Comparison of ENCODE assay signal across 8 cellular contexts in genomic region chr12:98645572-98646067, GRCh38. TPM values are rescaled to one million over a fixed set of nuclear protein-coding genes. Genes with fewer than 3 reads are reported as not detected.
A peak's percentile ranks its signal among the peaks of the same experiment; 100 is the strongest.
DNase-seq lines count a peak whose midpoint lies in the region; ATAC-seq and TF ChIP-seq lines count a peak whose summit lies in the region.

No MANE protein-coding gene starts in this region.

- peaks cover 16% of the 10 kb centered on the region for H3K36me3 Mint-ChIP-seq in activated CD8-positive, alpha-beta T cell treated with anti-CD3 and anti-CD28 coated beads for 36 hours (ENCODE audit: low read depth)

- peak; percentile 15 for DNase-seq in activated CD8-positive, alpha-beta T cell treated with anti-CD3 and anti-CD28 coated beads for 36 hours
- DNase-seq in fibroblast of villous mesenchyme (ENCODE audit: low read depth) (peak; percentile 28), NCI-H446 (lab: John Stamatoyannopoulos, UW) (no peak)
- no peak for DNase-seq in activated CD8-positive, alpha-beta memory T cell treated with anti-CD3 and anti-CD28 coated beads for 24 hours

- peak overlapping the region; percentile 56 for H3K27ac Mint-ChIP-seq in activated CD8-positive, alpha-beta T cell treated with anti-CD3 and anti-CD28 coated beads for 36 hours

- H3K4me3 Mint-ChIP-seq in activated CD8-positive, alpha-beta T cell treated with anti-CD3 and anti-CD28 coated beads for 36 hours, result peak overlapping the region; percentile 98

- H4K20me1 ChIP-seq in neural cell (ENCODE audit: insufficient read depth), result no peaks in the 10 kb centered on the region

- TF ChIP-seq RAD21 in Ishikawa (IDR thresholded peaks at IDR 0.05; ENCODE audit: low read depth) (no peak), neural cell (conservative IDR thresholded peaks at IDR 0.05) (no peak)

- no peaks in the 10 kb centered on the region for H3K27me3 ChIP-seq in neural cell (ENCODE audit: insufficient read depth, low read depth, low read length)

- peak; percentile 0 for ATAC-seq in GM19351 (IDR thresholded peaks at IDR 0.05; ENCODE audit: unreplicated experiment)
- ATAC-seq in activated CD8-positive, alpha-beta T cell treated with anti-CD3 and anti-CD28 coated beads for 36 hours, result no peak

- H3F3A ChIP-seq in neural cell (ENCODE audit: insufficient read depth, low read length, poor library complexity, severe bottlenecking), result no peaks in the 10 kb centered on the region

- CTCF ChIA-PET in activated CD8-positive, alpha-beta T cell treated with anti-CD3 and anti-CD28 coated beads for 36 hours (lab: Charles Lee), result interaction anchor here (1.2 kb wide), 2 partner anchors 53 to 79 kb away, joined by 4 to 8 read pairs; no protein-coding TSS in a partner anchor

- TF ChIP-seq CTCF in C4-2B (conservative IDR thresholded peaks at IDR 0.05) (no peak), fibroblast of villous mesenchyme (IDR thresholded peaks at IDR 0.05; ENCODE audit: insufficient read depth, low read depth, low read length) (no peak), neural cell (IDR thresholded peaks at IDR 0.05; ENCODE audit: poor library complexity, severe bottlenecking) (no peak)
- TF ChIP-seq CTCF in activated CD8-positive, alpha-beta T cell treated with anti-CD3 and anti-CD28 coated beads for 36 hours (IDR thresholded peaks at IDR 0.05), result no peak

- H3K36me3 ChIP-seq in neural cell (ENCODE audit: insufficient read depth, low read length), result no peaks in the 10 kb centered on the region

- H3K4me3 ChIP-seq in fibroblast of villous mesenchyme (ENCODE audit: low read depth, low read length), result peak overlapping the region; percentile 90
- H3K4me3 ChIP-seq in neural cell (ENCODE audit: low read length), result peak overlapping the region; percentile 96

- POLR2A ChIA-PET in activated CD8-positive, alpha-beta T cell treated with anti-CD3 and anti-CD28 coated beads for 36 hours (lab: Charles Lee), result interaction anchor here (0.9 to 1.1 kb wide), 2 partner anchors 17 to 52 kb away, joined by 3 read pairs; partner anchors contain the start of gene SLC25A3

- H3K9me2 ChIP-seq in neural cell (ENCODE audit: insufficient read depth, low read length), result no peaks in the 10 kb centered on the region

- H3K27me3 Mint-ChIP-seq in activated CD8-positive, alpha-beta T cell treated with anti-CD3 and anti-CD28 coated beads for 36 hours, result no peaks in the 10 kb centered on the region

- intact Hi-C loops in activated CD8-positive, alpha-beta T cell treated with anti-CD3 and anti-CD28 coated beads for 36 hours (cut with micrococcal nuclease), result loop anchor here (2.0 kb wide), 1 partner anchor 51 kb away; no protein-coding TSS in a partner anchor

- H3K9me3 Mint-ChIP-seq in activated CD8-positive, alpha-beta T cell treated with anti-CD3 and anti-CD28 coated beads for 36 hours, result no peaks in the 10 kb centered on the region

- H3K9ac ChIP-seq in neural cell (ENCODE audit: low read length), result peak overlapping the region; percentile 74

- peak overlapping the region; percentile 78 for H2AFZ ChIP-seq in neural cell (ENCODE audit: low read depth, low read length)

- no peaks in the 10 kb centered on the region for H3K9me3 ChIP-seq in neural cell (ENCODE audit: low read length)

- H3K79me2 ChIP-seq in neural cell (replicated peaks; ENCODE audit: insufficient read depth, low read length), result peaks cover 44% of the 10 kb centered on the region

- TF ChIP-seq EP300 in Ishikawa (IDR thresholded peaks at IDR 0.05; ENCODE audit: borderline replicate concordance) (no peak), neural cell (conservative IDR thresholded peaks at IDR 0.05; ENCODE audit: poor library complexity, severe bottlenecking) (no peak)

- H3K4me1 Mint-ChIP-seq in activated CD8-positive, alpha-beta T cell treated with anti-CD3 and anti-CD28 coated beads for 36 hours (ENCODE audit: low read depth), result peaks cover 15% of the 10 kb centered on the region

- peak overlapping the region; percentile 69 for H3K27ac ChIP-seq in C4-2B
- H3K27ac ChIP-seq in neural cell (ENCODE audit: low read length), result peak overlapping the region; percentile 57

- H3K4me2 ChIP-seq in neural cell (ENCODE audit: low read length), result peak overlapping the region; percentile 49

TF ChIP-seq in Ishikawa, 13 proteins besides CTCF, POLR2A, EP300 and RAD21:
- TF ChIP-seq CREB1 (IDR thresholded peaks at IDR 0.05; ENCODE audit: low read depth), result no peak
- TF ChIP-seq TAF1 (IDR thresholded peaks at IDR 0.05; ENCODE audit: low read depth), result no peak
- TF ChIP-seq ZBTB7A (IDR thresholded peaks at IDR 0.05; ENCODE audit: low read depth), result peak; percentile 46; the same call in 1 of the 2 replicates
- TF ChIP-seq CEBPB (IDR thresholded peaks at IDR 0.05), result no peak
- no peak for TF ChIP-seq USF1 (IDR thresholded peaks at IDR 0.05)
TF ChIP-seq in Ishikawa: peak in this region for 1.

TF ChIP-seq in neural cell, 6 proteins besides CTCF, POLR2A, EP300 and RAD21:
- TF ChIP-seq MXI1 (conservative IDR thresholded peaks at IDR 0.05; ENCODE audit: poor library complexity, severe bottlenecking), result no peak
- TF ChIP-seq REST (IDR thresholded peaks at IDR 0.05; ENCODE audit: borderline replicate concordance), result no peak
- TF ChIP-seq SMC3 (conservative IDR thresholded peaks at IDR 0.05; ENCODE audit: poor library complexity), result no peak
- no peak for TF ChIP-seq POLR2AphosphoS5 (IDR thresholded peaks at IDR 0.05)

RNA-seq across cellular contexts. Expression of gene APAF1, which starts 0.5 kb away (rescaled TPM):
- total RNA-seq in activated CD8-positive, alpha-beta T cell treated with anti-CD3 and anti-CD28 coated beads for 36 hours, result 10 to 100 TPM; 14.3 to 17.9 TPM
- total RNA-seq in fibroblast of villous mesenchyme, result 17.7 and 40.2 TPM in 2 replicates
- polyA plus RNA-seq in neural cell, result 32.2 and 34.8 TPM in 2 replicates
- 39.4 and 46.1 TPM in 2 replicates for polyA minus RNA-seq in neural cell

RNA-seq across cellular contexts. Expression of gene IKBIP, which starts 1.0 kb away (rescaled TPM):
- total RNA-seq in activated CD8-positive, alpha-beta T cell treated with anti-CD3 and anti-CD28 coated beads for 36 hours, result 10 to 100 TPM; 34.9 to 35.4 TPM
- total RNA-seq in fibroblast of villous mesenchyme, result 61.5 and 90.7 TPM in 2 replicates
- polyA plus RNA-seq in neural cell, result 5.6 and 11.5 TPM in 2 replicates
- polyA minus RNA-seq in neural cell, result 5.1 and 5.8 TPM in 2 replicates

RNA-seq across cellular contexts. Expression of gene SLC25A3, which starts 52.1 kb away (rescaled TPM):
- total RNA-seq in activated CD8-positive, alpha-beta T cell treated with anti-CD3 and anti-CD28 coated beads for 36 hours, result 100 to 1,000 TPM; 665 to 672 TPM
- 620 and 668 TPM in 2 replicates for total RNA-seq in fibroblast of villous mesenchyme
- 615 and 655 TPM in 2 replicates for polyA plus RNA-seq in neural cell
- 420 and 428 TPM in 2 replicates for polyA minus RNA-seq in neural cell

Comparison
In these comparisons a context has a peak if more than half of its experiments do, and no peak if none do; other contexts are left out.
1. DNase-seq: peak in activated CD8-positive, alpha-beta T cell treated with anti-CD3 and anti-CD28 coated beads for 36 hours (single experiment) and fibroblast of villous mesenchyme (single experiment); none in activated CD8-positive, alpha-beta memory T cell treated with anti-CD3 and anti-CD28 coated beads for 24 hours (single experiment) and NCI-H446 (0 of 2).